Comparison of ENCODE assay signal across 18 cellular contexts in the genomic region with DNA sequence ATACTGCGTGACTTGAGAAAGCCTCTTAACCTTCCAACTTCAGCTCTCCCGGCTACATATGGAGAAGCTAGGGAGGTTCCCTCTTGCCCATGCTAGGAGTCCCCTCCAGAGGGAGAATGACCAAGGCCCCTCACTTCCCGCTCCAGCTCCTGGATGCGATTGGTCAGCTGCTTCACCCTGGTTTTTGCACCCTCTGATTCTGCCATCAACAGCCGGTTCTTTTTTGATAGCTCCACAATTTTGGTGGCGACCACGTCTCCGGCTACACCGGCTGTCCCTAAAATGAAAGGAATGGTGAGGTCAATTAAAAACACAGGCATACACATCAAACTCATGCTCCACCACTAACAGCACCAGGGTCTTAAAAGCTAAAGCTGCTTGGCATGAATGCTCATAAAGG. TPM values are rescaled to one million over a fixed set of nuclear protein-coding genes. Genes with fewer than 3 reads are reported as not detected.
DNase-seq lines count a peak whose midpoint lies in the region; ATAC-seq and TF ChIP-seq lines count a peak whose summit lies in the region.
"Had no signal": no experiment of that assay in that cellular context is flagged by ENCODE, and none has a peak within 500 bp of the region (broad histone marks: within the 10 kb centered on the region; RNA-seq: fewer than 3 reads in every experiment).

No MANE protein-coding gene starts in this region.

- H3K4me3 ChIP-seq in heart right ventricle (no peak overlapping the region), coronary artery (no peak overlapping the region)

- H3K4me1 ChIP-seq in heart right ventricle = peaks cover 0 to 8% (median 0%) of the 10 kb centered on the region in 9 donors

- intact Hi-C loops in cardiac septum (cut with DNase I) = loop anchor here (10.0 kb wide), 1 partner anchor 498 kb away; no protein-coding TSS in a partner anchor
- intact Hi-C loops in heart right ventricle (cut with DNase I) = loop anchor here in 3 of 10 donors (5.0 kb wide), 2 partner anchors 170 to 180 kb away; partner anchors contain the start of gene SEC22C (in 2 of the 3)

- DNase-seq in cardiac septum (ENCODE audit: low spot score) = peak; percentile 38
- no peak for DNase-seq in heart right ventricle
- DNase-seq in coronary artery (ENCODE audit: low spot score) = peak; percentile 46
- DNase-seq in left lobe of liver (ENCODE audit: low spot score) = peak; percentile 18
- no peak for DNase-seq in D341Med (ENCODE audit: low spot score)
- DNase-seq in NOMO-1 treated with DMSO at 0.1 percent for 48 hours (lab: John Stamatoyannopoulos, UW; ENCODE audit: unreplicated experiment) = no peak
- DNase-seq: ACHN; Caco-2; CD4-positive, alpha-beta T cell; DMS153; DMS79; GDM1; GOT3; H7 had no signal

- 96 to 98% methylated on average over 9 of the region's 9 CpGs for WGBS in heart right ventricle, 2 donors

- no peaks in the 10 kb centered on the region for H3K27me3 ChIP-seq in heart right ventricle

- H3K9me3 ChIP-seq in heart right ventricle = no peaks in the 10 kb centered on the region
- H3K9me3 ChIP-seq: Caco-2 had no signal

- TF ChIP-seq CTCF in heart right ventricle (IDR thresholded peaks at IDR 0.05) (no peak), coronary artery (IDR thresholded peaks at IDR 0.05) (no peak)

- H3K36me3 ChIP-seq in heart right ventricle = no peaks in the 10 kb centered on the region

- ATAC-seq in heart right ventricle (no peak), left lobe of liver (no peak)

- H3K27ac ChIP-seq in heart right ventricle = no peak overlapping the region
- no peak overlapping the region for H3K27ac ChIP-seq in coronary artery
- H3K27ac ChIP-seq: C4-2B had no signal

RNA-seq across cellular contexts. Expression of gene CCDC13, which starts 20.6 kb away (rescaled TPM):
- total RNA-seq in cardiac septum = 1.1 TPM
- total RNA-seq in heart right ventricle = 1 to 10 TPM in 2 of 10 donors, under 1 TPM in 6, not detected in 2; 0.16 to 1.2 (median 0.62) TPM
- under 1 TPM; 0.44 to 0.52 TPM for polyA plus RNA-seq in heart right ventricle
- total RNA-seq in left lobe of liver = 1.6 TPM

RNA-seq across cellular contexts. Expression of gene HHATL, which starts 49.8 kb away (rescaled TPM):
- 505 TPM for total RNA-seq in cardiac septum
- total RNA-seq in heart right ventricle = 100 to 1,000 TPM; 390 to 998 (median 624) TPM
- polyA plus RNA-seq in heart right ventricle = 1,000 to 10,000 TPM in 1 of 2 donors, 100 to 1,000 TPM in 1; 332 to 2,035 TPM
- total RNA-seq in left lobe of liver = 0.40 TPM
- total RNA-seq: Caco-2; CD4-positive, alpha-beta T cell; Daoy; H7 had no signal
- polyA plus RNA-seq: BJ, IgD-negative memory B cell had no signal

RNA-seq across cellular contexts. Expression of gene HIGD1A, which starts 51.8 kb away (rescaled TPM):
- total RNA-seq in cardiac septum (266 TPM), heart right ventricle (100 to 1,000 TPM; 276 to 397 (median 331) TPM), left lobe of liver (112 TPM)
- 100 to 1,000 TPM; 179 to 399 TPM for polyA plus RNA-seq in heart right ventricle

RNA-seq across cellular contexts. Expression of gene ACKR2, which starts 56.8 kb away (rescaled TPM):
- total RNA-seq in cardiac septum (1.5 TPM), heart right ventricle (1 to 10 TPM in 8 of 10 donors, under 1 TPM in 2; 0.93 to 2.1 (median 1.2) TPM), left lobe of liver (17.6 TPM)
- under 1 TPM; 0.15 to 0.25 TPM for polyA plus RNA-seq in heart right ventricle
- total RNA-seq: H7 had no signal
- polyA plus RNA-seq: IgD-negative memory B cell had no signal

Comparison
In these comparisons a context has a peak if more than half of its experiments do, and no peak if none do; other contexts are left out.
1. DNase-seq: peak in cardiac septum (single experiment), coronary artery (single experiment) and left lobe of liver (single experiment); none in heart right ventricle (0 of 2), D341Med (single experiment) and NOMO-1 treated with DMSO at 0.1 percent for 48 hours (single experiment).
2. RNA of gene HHATL, which starts 49.8 kb away (total RNA-seq): 390 to 998 TPM in heart right ventricle and 505 TPM in cardiac septum (single experiment); 0.40 TPM in left lobe of liver (single experiment); every median in the first group is over 100 times any median in the second.